ENCODE assay signal across 8 cellular contexts in genomic region chr1:228101614-228101993, GRCh38. TPM values are rescaled to one million over a fixed set of nuclear protein-coding genes. Genes with fewer than 3 reads are reported as not detected.
DNase-seq lines count a peak whose midpoint lies in the region; ATAC-seq lines count a peak whose summit lies in the region.

No MANE protein-coding gene starts in this region.

- peak overlapping the region; percentile 64 for H3K27ac Mint-ChIP-seq in activated naive CD8-positive, alpha-beta T cell treated with anti-CD3 and anti-CD28 coated beads, Interleukin-2, amount 50 U/mL, for 24 hours

- H3K14ac ChIP-seq in mesenchymal stem cell (ENCODE audit: low read length in 2 of 2) = no peak overlapping the region

- no peak overlapping the region for H2BK12ac ChIP-seq in mesenchymal stem cell (ENCODE audit: low read length in 2 of 2)

- no peak overlapping the region for H3K18ac ChIP-seq in mesenchymal stem cell (ENCODE audit: low read depth in 1 of 2, low read length in 2 of 2)

- no peak overlapping the region for H3K27ac ChIP-seq in mesenchymal stem cell (ENCODE audit: low read length, poor library complexity, severe bottlenecking)

- peaks cover 54% of the 10 kb centered on the region for H3K36me3 ChIP-seq in HAP-1 (replicated peaks)
- peaks cover 61 to 70% of the 10 kb centered on the region in 2 experiments for H3K36me3 ChIP-seq in mesenchymal stem cell (ENCODE audit: control insufficient read depth in 1 of 2, insufficient read depth in 2 of 2, low read depth in 1 of 2, low read length in 2 of 2)

- H3K27me3 Mint-ChIP-seq in activated naive CD8-positive, alpha-beta T cell treated with anti-CD3 and anti-CD28 coated beads, Interleukin-2, amount 50 U/mL, for 24 hours = no peaks in the 10 kb centered on the region

- H2AFZ ChIP-seq in mesenchymal stem cell (ENCODE audit: low read depth, low read length) = no peak overlapping the region

- H2BK15ac ChIP-seq in mesenchymal stem cell (ENCODE audit: low read depth, poor library complexity, severe bottlenecking) = no peak overlapping the region

- H3K27me3 ChIP-seq in HAP-1 (ENCODE audit: low read depth) = no peaks in the 10 kb centered on the region
- H3K27me3 ChIP-seq in mesenchymal stem cell (ENCODE audit: control insufficient read depth in 1 of 2, insufficient read depth in 1 of 2, low read length in 2 of 2) = no peaks in the 10 kb centered on the region

- no peak overlapping the region for H3K23ac ChIP-seq in mesenchymal stem cell (ENCODE audit: low read length in 2 of 2)

- H2BK120ac ChIP-seq in mesenchymal stem cell (ENCODE audit: low read depth, low read length) = no peak overlapping the region

- peaks cover 26% of the 10 kb centered on the region for H3K4me1 Mint-ChIP-seq in activated naive CD8-positive, alpha-beta T cell treated with anti-CD3 and anti-CD28 coated beads, Interleukin-2, amount 50 U/mL, for 24 hours

- H3K9me3 ChIP-seq in HAP-1 = no peaks in the 10 kb centered on the region
- H3K9me3 ChIP-seq in mesenchymal stem cell (ENCODE audit: control insufficient read depth, low read length) = no peaks in the 10 kb centered on the region

- H3K4me2 ChIP-seq in mesenchymal stem cell (ENCODE audit: low read length, poor library complexity, severe bottlenecking) = peak overlapping the region; percentile 88

- H2BK5ac ChIP-seq in mesenchymal stem cell (ENCODE audit: low read depth, low read length, poor library complexity, severe bottlenecking) = no peak overlapping the region

- H3K36me3 Mint-ChIP-seq in activated naive CD8-positive, alpha-beta T cell treated with anti-CD3 and anti-CD28 coated beads, Interleukin-2, amount 50 U/mL, for 24 hours (ENCODE audit: low read depth) = peaks cover 24% of the 10 kb centered on the region

- peak overlapping the region; percentile 86 for H3K9ac ChIP-seq in mesenchymal stem cell (ENCODE audit: low read length)

- DNase-seq in 8988T (peak; percentile 52), HAP-1 (ENCODE audit: low spot score in 2 of 2) (no peak), mesenchymal stem cell (no peak), mucosa of gallbladder (ENCODE audit: low spot score) (no peak), NCI-H748 treated with DMSO at 0.1 percent for 48 hours (lab: John Stamatoyannopoulos, UW) (no peak)
- DNase-seq in activated naive CD8-positive, alpha-beta T cell treated with anti-CD3 and anti-CD28 coated beads, Interleukin-2, amount 50 U/mL, for 24 hours = no peak

- in situ Hi-C loops in HAP-1 (cut with MboI; ENCODE audit: low sequenced_read_pairs) = no loop called here

- peak overlapping the region; percentile 91 for H3K4me3 Mint-ChIP-seq in activated naive CD8-positive, alpha-beta T cell treated with anti-CD3 and anti-CD28 coated beads, Interleukin-2, amount 50 U/mL, for 24 hours

- 83% methylated on average over 15 of the region's 15 CpGs for WGBS in mesenchymal stem cell

- H3K4me1 ChIP-seq in HAP-1 = peaks cover 5% of the 10 kb centered on the region
- H3K4me1 ChIP-seq in mesenchymal stem cell (ENCODE audit: control insufficient read depth, insufficient read depth, low read depth, low read length) = peaks cover 23% of the 10 kb centered on the region

- H2AK5ac ChIP-seq in mesenchymal stem cell (ENCODE audit: low read length, severe bottlenecking) = no peak overlapping the region

- H3K4me3 ChIP-seq in HAP-1 = peak overlapping the region; percentile 97
- H3K4me3 ChIP-seq in mesenchymal stem cell (ENCODE audit: insufficient read depth in 1 of 2, low read depth in 1 of 2, low read length in 2 of 2) = peak overlapping the region; percentile 88 to 92

- no peak overlapping the region for H4K91ac ChIP-seq in mesenchymal stem cell (ENCODE audit: low read length)

- peak overlapping the region; percentile 19 for H4K8ac ChIP-seq in mesenchymal stem cell (ENCODE audit: low read length)

- H3K9me3 Mint-ChIP-seq in activated naive CD8-positive, alpha-beta T cell treated with anti-CD3 and anti-CD28 coated beads, Interleukin-2, amount 50 U/mL, for 24 hours = no peaks in the 10 kb centered on the region

- H3K79me1 ChIP-seq in mesenchymal stem cell (replicated peaks; ENCODE audit: low read length, poor library complexity, severe bottlenecking) = peaks cover 11% of the 10 kb centered on the region

- ATAC-seq in activated naive CD8-positive, alpha-beta T cell treated with anti-CD3 and anti-CD28 coated beads, Interleukin-2, amount 50 U/mL, for 24 hours = no peak
- ATAC-seq in GM18868 (IDR thresholded peaks at IDR 0.05; ENCODE audit: unreplicated experiment) (no peak), GM19035 (IDR thresholded peaks at IDR 0.05; ENCODE audit: unreplicated experiment) (no peak)

- no peak overlapping the region for H3K4ac ChIP-seq in mesenchymal stem cell (ENCODE audit: low read depth in 1 of 2, low read length in 2 of 2)

RNA-seq across cellular contexts. Expression of gene C1orf35, which starts 1.5 kb away (rescaled TPM):
- 10.8 TPM for polyA plus RNA-seq in mesenchymal stem cell (2013, experiment 1 of 2)
- polyA plus RNA-seq in mesenchymal stem cell (2013, experiment 2 of 2) = 11.6 TPM
- total RNA-seq in mucosa of gallbladder = 22.4 TPM

RNA-seq across cellular contexts. Expression of gene MRPL55, which starts 7.5 kb away (rescaled TPM):
- 49.1 TPM for polyA plus RNA-seq in mesenchymal stem cell (2013, experiment 1 of 2)
- 50.1 TPM for polyA plus RNA-seq in mesenchymal stem cell (2013, experiment 2 of 2)
- total RNA-seq in mucosa of gallbladder = 56.1 TPM

RNA-seq across cellular contexts. Expression of gene ARF1, which starts 19.1 kb away (rescaled TPM):
- 366 TPM for polyA plus RNA-seq in mesenchymal stem cell (2013, experiment 1 of 2)
- 367 TPM for polyA plus RNA-seq in mesenchymal stem cell (2013, experiment 2 of 2)
- total RNA-seq in mucosa of gallbladder = 419 TPM

RNA-seq across cellular contexts. Expression of gene GUK1, which starts 38.5 kb away (rescaled TPM):
- polyA plus RNA-seq in mesenchymal stem cell (2013, experiment 1 of 2) = 218 TPM
- polyA plus RNA-seq in mesenchymal stem cell (2013, experiment 2 of 2) = 225 TPM
- 235 TPM for total RNA-seq in mucosa of gallbladder

RNA-seq across cellular contexts. Expression of gene GJC2, which starts 48.1 kb away (rescaled TPM):
- 0.33 TPM for polyA plus RNA-seq in mesenchymal stem cell (2013, experiment 1 of 2)
- 0.37 TPM for polyA plus RNA-seq in mesenchymal stem cell (2013, experiment 2 of 2)
- total RNA-seq in mucosa of gallbladder = 2.8 TPM
